In the genomic region with DNA sequence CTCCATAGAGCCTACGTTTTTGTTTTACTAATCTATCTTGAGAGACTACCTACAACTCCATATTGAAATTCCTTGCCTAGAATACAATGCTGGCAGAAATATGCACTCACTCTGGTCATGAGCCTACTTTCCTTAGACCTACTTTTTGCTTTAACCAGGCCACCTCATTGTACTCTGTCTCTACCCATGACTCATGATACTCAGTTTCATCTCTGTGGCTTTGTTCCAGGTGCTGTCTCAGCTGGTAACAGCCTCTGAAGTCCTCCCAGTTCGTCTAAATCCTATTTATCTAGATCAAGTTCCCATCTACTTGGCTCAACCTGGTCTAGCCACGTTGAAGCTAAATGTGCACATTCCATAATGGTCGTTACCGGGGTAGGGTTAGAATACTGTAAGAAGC, we compare ENCODE assay signal across 27 cellular contexts.
"Had no signal": no experiment of that assay in that cellular context is flagged by ENCODE, and none has a peak within 500 bp of the region (broad histone marks: within the 10 kb centered on the region; RNA-seq: fewer than 3 reads in every experiment).

No MANE protein-coding gene starts in this region.

- H3K36me3 ChIP-seq: heart left ventricle, left lung, lower lobe of right lung, neural progenitor cell, spleen, suprapubic skin, tibial artery, WERI-Rb-1 had no signal

- ATAC-seq: activated CD4-positive, CD25-positive, alpha-beta regulatory T cell treated with anti-CD3 and anti-CD28 coated beads, Interleukin-2, amount 50 U/mL, for 24 hours; heart left ventricle; left lung; lower lobe of right lung; natural killer cell; right cardiac atrium had no signal

- H3K27ac ChIP-seq: heart left ventricle, left lung, lower lobe of right lung, neural progenitor cell, spleen, suprapubic skin, tibial artery, WERI-Rb-1 had no signal

- H2AFZ ChIP-seq: neural progenitor cell had no signal

- H3K9ac ChIP-seq: neural progenitor cell had no signal

- H3K27me3 ChIP-seq: heart left ventricle, left lung, neural progenitor cell, spleen, suprapubic skin, tibial artery had no signal

- DNase-seq: activated CD4-positive, alpha-beta T cell treated with anti-CD3 and anti-CD28 coated beads for 48 hours; activated CD4-positive, alpha-beta T cell treated with anti-CD3 and anti-CD28 coated beads, Interleukin-2, amount 50 U/mL, for 48 hours; activated CD8-positive, alpha-beta memory T cell treated with anti-CD3 and anti-CD28 coated beads, Interleukin-2, amount 50 U/mL, for 4 hours; activated gamma-delta T cell; activated naive CD4-positive, alpha-beta T cell treated with anti-CD3 and anti-CD28 coated beads, Interleukin-2, amount 10 ng/mL, durations not matched to agents 7 days and 5 days; activated naive CD8-positive, alpha-beta T cell treated with anti-CD3 and anti-CD28 coated beads, Interleukin-2, amount 10 ng/mL, durations not matched to agents 7 days and 5 days; activated T-cell treated with anti-CD3 and anti-CD28 coated beads, Interleukin-2, amount 50 U/mL, for 1 hour; dermis blood vessel endothelial cell; effector memory CD4-positive, alpha-beta T cell; foreskin fibroblast; heart left ventricle; hypothalamus; kidney glomerular epithelial cell; left lung; lower lobe of right lung; mesendoderm; natural killer cell; posterior cingulate gyrus; right cardiac atrium; spleen; stimulated activated naive CD4-positive, alpha-beta T cell; T-helper 9 cell; tibial artery; WERI-Rb-1 had no signal

- H3K4me3 ChIP-seq: heart left ventricle, left lung, lower lobe of right lung, neural progenitor cell, spleen, suprapubic skin, tibial artery had no signal

- H3K9me3 ChIP-seq: heart left ventricle, left lung, lower lobe of right lung, spleen, suprapubic skin, tibial artery had no signal

- H3K4me1 ChIP-seq: heart left ventricle, left lung, lower lobe of right lung, neural progenitor cell, spleen, suprapubic skin had no signal

- H3K4me2 ChIP-seq: neural progenitor cell had no signal
